ENCODE assay signal across 8 cellular contexts in genomic region chr16:28925386-28926228, GRCh38. TPM values are rescaled to one million over a fixed set of nuclear protein-coding genes. Genes with fewer than 3 reads are reported as not detected.
DNase-seq lines count a peak whose midpoint lies in the region; ATAC-seq lines count a peak whose summit lies in the region.

No MANE protein-coding gene starts in this region.

- H4K91ac ChIP-seq in mesenchymal stem cell (ENCODE audit: low read length) = peak overlapping the region; percentile 93

- H3K4me1 Mint-ChIP-seq in activated CD4-positive, alpha-beta T cell treated with anti-CD3 and anti-CD28 coated beads, Interleukin-2, amount 10 ng/mL, durations not matched to agents 7 days and 5 days = peaks cover 27% of the 10 kb centered on the region

- H3K79me1 ChIP-seq in mesenchymal stem cell (replicated peaks; ENCODE audit: low read length, poor library complexity, severe bottlenecking) = peaks cover 10% of the 10 kb centered on the region

- peak overlapping the region; percentile 99 for H4K8ac ChIP-seq in mesenchymal stem cell (ENCODE audit: low read length)

- DNase-seq in NK-92 treated with Interleukin-12 subunit alpha and Interleukin-12 subunit beta, amount 100 ng/mL, for 24 hours (lab: John Stamatoyannopoulos, UW) = peak; percentile 80
- DNase-seq in NK-92 (lab: John Stamatoyannopoulos, UW; ENCODE audit: unreplicated experiment) (no peak), NCI-H345 treated with DMSO at 0.1 percent for 48 hours (lab: John Stamatoyannopoulos, UW; ENCODE audit: unreplicated experiment) (peak; percentile 64), ecto neural progenitor cell (ENCODE audit: low spot score) (peak; percentile 91), mesenchymal stem cell (peak; percentile 84)
- DNase-seq in activated CD4-positive, alpha-beta T cell treated with anti-CD3 and anti-CD28 coated beads, Interleukin-2, amount 10 ng/mL, durations not matched to agents 7 days and 5 days = peak; percentile 87
- peak; percentile 57 for DNase-seq in stimulated activated CD8-positive, alpha-beta memory T cell treated with anti-CD3 and anti-CD28 coated beads, Interleukin-12 subunit alpha, Interleukin-12 subunit beta, amount 100 ng/mL, for 24 hours (ENCODE audit: extremely low read depth)

- peak overlapping the region; percentile 80 to 94 for H3K4me3 ChIP-seq in mesenchymal stem cell (ENCODE audit: insufficient read depth in 1 of 2, low read depth in 1 of 2, low read length in 2 of 2)

- H3K36me3 ChIP-seq in mesenchymal stem cell (ENCODE audit: control insufficient read depth in 1 of 2, insufficient read depth in 2 of 2, low read depth in 1 of 2, low read length in 2 of 2) = peaks cover 9 to 26% of the 10 kb centered on the region in 2 experiments

- H2BK120ac ChIP-seq in mesenchymal stem cell (ENCODE audit: low read depth, low read length) = no peak overlapping the region

- peak overlapping the region; percentile 98 for H3K9ac ChIP-seq in mesenchymal stem cell (ENCODE audit: low read length)

- peak overlapping the region; percentile 55 for H2BK15ac ChIP-seq in mesenchymal stem cell (ENCODE audit: low read depth, poor library complexity, severe bottlenecking)

- H3K27ac ChIP-seq in mesenchymal stem cell (ENCODE audit: low read length, poor library complexity, severe bottlenecking) = peak overlapping the region; percentile 83

- H3K14ac ChIP-seq in mesenchymal stem cell (ENCODE audit: low read length in 2 of 2) = peak overlapping the region in 1 of 2 experiments; percentile 98

- H3K36me3 Mint-ChIP-seq in activated CD4-positive, alpha-beta T cell treated with anti-CD3 and anti-CD28 coated beads, Interleukin-2, amount 10 ng/mL, durations not matched to agents 7 days and 5 days (ENCODE audit: low read depth) = peaks cover 10% of the 10 kb centered on the region

- H3K4me1 ChIP-seq in mesenchymal stem cell (ENCODE audit: control insufficient read depth, insufficient read depth, low read depth, low read length) = peaks cover 12% of the 10 kb centered on the region

- peak overlapping the region; percentile 66 for H2AFZ ChIP-seq in mesenchymal stem cell (ENCODE audit: low read depth, low read length)

- H3K4me2 ChIP-seq in mesenchymal stem cell (ENCODE audit: low read length, poor library complexity, severe bottlenecking) = peak overlapping the region; percentile 78

- POLR2A ChIA-PET in activated CD4-positive, alpha-beta T cell treated with anti-CD3 and anti-CD28 coated beads, Interleukin-2, amount 10 ng/mL, durations not matched to agents 7 days and 5 days (lab: Charles Lee) = no interaction called here

- ATAC-seq in HG02970 (IDR thresholded peaks at IDR 0.05; ENCODE audit: low FRiP score, unreplicated experiment) = peak; percentile 39

- H2AK5ac ChIP-seq in mesenchymal stem cell (ENCODE audit: low read length, severe bottlenecking) = peak overlapping the region; percentile 65

- H3K18ac ChIP-seq in mesenchymal stem cell (ENCODE audit: low read depth in 1 of 2, low read length in 2 of 2) = peak overlapping the region; percentile 77 to 100

- peak overlapping the region in 1 of 2 experiments; percentile 34 for H3K23ac ChIP-seq in mesenchymal stem cell (ENCODE audit: low read length in 2 of 2)

- H3K9me3 ChIP-seq in mesenchymal stem cell (ENCODE audit: control insufficient read depth, low read length) = no peaks in the 10 kb centered on the region

- WGBS in mesenchymal stem cell = under 1% methylated on average over 45 of the region's 48 CpGs

- no peaks in the 10 kb centered on the region for H3K27me3 Mint-ChIP-seq in activated CD4-positive, alpha-beta T cell treated with anti-CD3 and anti-CD28 coated beads, Interleukin-2, amount 10 ng/mL, durations not matched to agents 7 days and 5 days

- H3K4ac ChIP-seq in mesenchymal stem cell (ENCODE audit: low read depth in 1 of 2, low read length in 2 of 2) = peak overlapping the region; percentile 92 to 95

- H3K27ac Mint-ChIP-seq in activated CD4-positive, alpha-beta T cell treated with anti-CD3 and anti-CD28 coated beads, Interleukin-2, amount 10 ng/mL, durations not matched to agents 7 days and 5 days = peak overlapping the region; percentile 99

- peak overlapping the region; percentile 32 to 71 for H2BK12ac ChIP-seq in mesenchymal stem cell (ENCODE audit: low read length in 2 of 2)

- no peaks in the 10 kb centered on the region for H3K9me3 Mint-ChIP-seq in activated CD4-positive, alpha-beta T cell treated with anti-CD3 and anti-CD28 coated beads, Interleukin-2, amount 10 ng/mL, durations not matched to agents 7 days and 5 days

- H3K4me3 Mint-ChIP-seq in activated CD4-positive, alpha-beta T cell treated with anti-CD3 and anti-CD28 coated beads, Interleukin-2, amount 10 ng/mL, durations not matched to agents 7 days and 5 days = peak overlapping the region; percentile 94

- CTCF ChIA-PET in activated CD4-positive, alpha-beta T cell treated with anti-CD3 and anti-CD28 coated beads, Interleukin-2, amount 10 ng/mL, durations not matched to agents 7 days and 5 days (lab: Charles Lee) = interaction anchor here (1.0 to 2.0 kb wide), 4 partner anchors 20 to 80 kb away, joined by 4 to 9 read pairs (median 6); partner anchors contain the start of gene TUFM

- peak overlapping the region; percentile 95 for H2BK5ac ChIP-seq in mesenchymal stem cell (ENCODE audit: low read depth, low read length, poor library complexity, severe bottlenecking)

- H3K27me3 ChIP-seq in mesenchymal stem cell (ENCODE audit: control insufficient read depth in 1 of 2, insufficient read depth in 1 of 2, low read length in 2 of 2) = no peaks in the 10 kb centered on the region

RNA-seq across cellular contexts. Expression of gene RABEP2, which starts 0.6 kb away (rescaled TPM):
- 10 to 100 TPM; 16.8 to 21.1 TPM for total RNA-seq in activated CD4-positive, alpha-beta T cell treated with anti-CD3 and anti-CD28 coated beads, Interleukin-2, amount 10 ng/mL, durations not matched to agents 7 days and 5 days
- 10.8 TPM for polyA plus RNA-seq in mesenchymal stem cell (2013, experiment 1 of 2)
- polyA plus RNA-seq in mesenchymal stem cell (2013, experiment 2 of 2) = 10.2 TPM

RNA-seq across cellular contexts. Expression of gene CD19, which starts 6.2 kb away (rescaled TPM):
- total RNA-seq in activated CD4-positive, alpha-beta T cell treated with anti-CD3 and anti-CD28 coated beads, Interleukin-2, amount 10 ng/mL, durations not matched to agents 7 days and 5 days = under 1 TPM in 1 of 2 experiments, not detected in 1; 0.12 TPM
- polyA plus RNA-seq in mesenchymal stem cell (2013, experiment 1 of 2) = not detected
- not detected for polyA plus RNA-seq in mesenchymal stem cell (2013, experiment 2 of 2)

RNA-seq across cellular contexts. Expression of gene NFATC2IP, which starts 25.1 kb away (rescaled TPM):
- 100 to 1,000 TPM; 114 to 130 TPM for total RNA-seq in activated CD4-positive, alpha-beta T cell treated with anti-CD3 and anti-CD28 coated beads, Interleukin-2, amount 10 ng/mL, durations not matched to agents 7 days and 5 days
- 17.6 TPM for polyA plus RNA-seq in mesenchymal stem cell (2013, experiment 1 of 2)
- 17.4 TPM for polyA plus RNA-seq in mesenchymal stem cell (2013, experiment 2 of 2)

RNA-seq across cellular contexts. Expression of gene ATP2A1, which starts 47.3 kb away (rescaled TPM):
- 1 to 10 TPM; 1.3 to 2.7 TPM for total RNA-seq in activated CD4-positive, alpha-beta T cell treated with anti-CD3 and anti-CD28 coated beads, Interleukin-2, amount 10 ng/mL, durations not matched to agents 7 days and 5 days
- polyA plus RNA-seq in mesenchymal stem cell (2013, experiment 1 of 2) = 0.54 TPM
- polyA plus RNA-seq in mesenchymal stem cell (2013, experiment 2 of 2) = 0.42 TPM

RNA-seq across cellular contexts. Expression of gene SPNS1, which starts 49.0 kb away (rescaled TPM):
- 10 to 100 TPM; 24.8 to 26.1 TPM for total RNA-seq in activated CD4-positive, alpha-beta T cell treated with anti-CD3 and anti-CD28 coated beads, Interleukin-2, amount 10 ng/mL, durations not matched to agents 7 days and 5 days
- 63.1 TPM for polyA plus RNA-seq in mesenchymal stem cell (2013, experiment 1 of 2)
- 61.7 TPM for polyA plus RNA-seq in mesenchymal stem cell (2013, experiment 2 of 2)
